In genomic region chr13:44629465-44630183, GRCh38 we compare ENCODE assay signal across 25 cellular contexts. TPM values are rescaled to one million over a fixed set of nuclear protein-coding genes. Genes with fewer than 3 reads are reported as not detected.
DNase-seq lines count a peak whose midpoint lies in the region; TF ChIP-seq lines count a peak whose summit lies in the region.
"Had no signal": no experiment of that assay in that cellular context is flagged by ENCODE, and none has a peak within 500 bp of the region (broad histone marks: within the 10 kb centered on the region; RNA-seq: fewer than 3 reads in every experiment).

No MANE protein-coding gene starts in this region.

- CTCF ChIA-PET in mammary epithelial cell (lab: Charles Lee; ENCODE audit: low non-redundant PET), result interaction anchor here (0.6 kb wide), 1 partner anchor 13 kb away, joined by 10 read pairs; no protein-coding TSS in a partner anchor

- H3K9me3 ChIP-seq in mammary epithelial cell (replicated peaks; ENCODE audit: insufficient read depth, low read length) (no peaks in the 10 kb centered on the region), breast epithelium (no peaks in the 10 kb centered on the region)

- no peaks in the 10 kb centered on the region for H3K36me3 ChIP-seq in mammary epithelial cell (ENCODE audit: insufficient read depth, low read length)
- H3K36me3 ChIP-seq in breast epithelium, result no peaks in the 10 kb centered on the region

- dilution Hi-C loops in mammary epithelial cell (cut with HindIII; ENCODE audit: low sequenced_read_pairs), result no loop called here

- H3K4me2 ChIP-seq in mammary epithelial cell (ENCODE audit: insufficient read depth, low read depth, low read length), result no peak overlapping the region

- H3K4me1 ChIP-seq in mammary epithelial cell (ENCODE audit: insufficient read depth, low read length) (no peaks in the 10 kb centered on the region), breast epithelium (no peaks in the 10 kb centered on the region)
- H3K4me1 ChIP-seq: parathyroid adenoma had no signal

- H3K27ac ChIP-seq in mammary epithelial cell (ENCODE audit: insufficient read depth, low read depth, low read length), result no peak overlapping the region
- peak overlapping the region in 1 of 2 donors; percentile 67 for H3K27ac ChIP-seq in breast epithelium
- H3K27ac ChIP-seq: 22Rv1, parathyroid adenoma had no signal

- DNase-seq in mammary epithelial cell (no peak), breast epithelium (ENCODE audit: low spot score in 2 of 2) (no peak), cardiac fibroblast (ENCODE audit: low read depth in 2 of 2) (peak; percentile 43 to 87), iris pigment epithelial cell (ENCODE audit: low read depth) (peak; percentile 52), SHP77 (lab: John Stamatoyannopoulos, UW) (no peak), NOMO-1 (lab: John Stamatoyannopoulos, UW; ENCODE audit: unreplicated experiment in 2 of 2) (no peak), NCI-H1436 (lab: John Stamatoyannopoulos, UW) (no peak)
- DNase-seq in activated effector memory CD4-positive, alpha-beta T cell treated with Interleukin-2 at 50 U/mL for 16 hours, result no peak
- DNase-seq: activated naive CD4-positive, alpha-beta T cell; CD8-positive, alpha-beta memory T cell; DMS79; H7; head of caudate nucleus; islet precursor cell; MV-4-11; naive thymus-derived CD8-positive, alpha-beta T cell; NCI-H2029 treated with DMSO at 0.1 percent for 48 hours; NCI-H524; Right ventricle myocardium superior; stimulated activated CD4-positive, alpha-beta T cell treated with anti-CD3 and anti-CD28 coated beads, Interleukin-4, amount 100 ng/mL, for 1 hour; substantia nigra had no signal

- no peak overlapping the region for H3K9ac ChIP-seq in mammary epithelial cell (ENCODE audit: insufficient read depth, low read length)
- H3K9ac ChIP-seq: parathyroid adenoma had no signal

- H4K20me1 ChIP-seq in mammary epithelial cell (ENCODE audit: insufficient read depth, low read length), result no peaks in the 10 kb centered on the region

- in situ Hi-C loops in mammary epithelial cell (cut with MboI; ENCODE audit: low sequenced_read_pairs in 2 of 2), result no loop called here

- H3K27me3 ChIP-seq in mammary epithelial cell (ENCODE audit: insufficient read depth, low read length) (no peaks in the 10 kb centered on the region), breast epithelium (no peaks in the 10 kb centered on the region)

- intact Hi-C loops in mammary epithelial cell (cut with micrococcal nuclease), result no loop called here
- intact Hi-C loops in breast epithelium (cut with DNase I; ENCODE audit: low total_unique reads), result no loop called here

- no TSS peak for BruUV-seq in mammary epithelial cell (replicated peaks; lab: Mats Ljungman, UMichigan)

- TF ChIP-seq POLR2A in breast epithelium (IDR thresholded peaks at IDR 0.05), result no peak

- WGBS in mammary epithelial cell (ENCODE audit: low coverage, missing lambda C conversion rate), result 55% methylated on average over 2 of the region's 2 CpGs

- H3K79me2 ChIP-seq in mammary epithelial cell (ENCODE audit: insufficient read depth, low read length), result no peaks in the 10 kb centered on the region
- H3K79me2 ChIP-seq: parathyroid adenoma had no signal

- H3K4me3 ChIP-seq in mammary epithelial cell (replicated peaks in 1 of 3; ENCODE audit: insufficient read depth in 1 of 3, low read depth in 2 of 3, low read length in 3 of 3), result no peak overlapping the region
- no peak overlapping the region for H3K4me3 ChIP-seq in breast epithelium
- H3K4me3 ChIP-seq in cardiac fibroblast (replicated peaks in 1 of 2; ENCODE audit: low read depth in 2 of 2, low read length in 2 of 2), result no peak overlapping the region
- H3K4me3 ChIP-seq: K562, skin epidermis had no signal

- H2AFZ ChIP-seq in mammary epithelial cell (ENCODE audit: low read depth, low read length), result peak overlapping the region; percentile 20
- H2AFZ ChIP-seq: parathyroid adenoma had no signal

- TF ChIP-seq CTCF in mammary epithelial cell (conservative IDR thresholded peaks at IDR 0.05 in 1 of 2, IDR thresholded peaks at IDR 0.05 in 1 of 2; ENCODE audit: extremely low read depth in 1 of 2, insufficient read depth in 1 of 2, low read depth in 1 of 2, low read length in 2 of 2) (no peak), breast epithelium (IDR thresholded peaks at IDR 0.05) (no peak), cardiac fibroblast (IDR thresholded peaks at IDR 0.05; ENCODE audit: low read depth, low read length) (no peak)

RNA-seq across cellular contexts. Expression of gene TSC22D1, which starts 53.5 kb away (rescaled TPM):
- total RNA-seq in mammary epithelial cell (100 to 1,000 TPM in 1 of 2 donors, 10 to 100 TPM in 1; 73.3 to 103 TPM), breast epithelium (100 to 1,000 TPM in 2 of 3 donors, 10 to 100 TPM in 1; 74.2 to 235 (median 232) TPM)
- 85.6 TPM for polyA plus RNA-seq in mammary epithelial cell
- polyA minus RNA-seq in mammary epithelial cell, result 81.2 TPM

Comparison
In these comparisons a context has a peak if more than half of its experiments do, and no peak if none do; other contexts are left out.
1. DNase-seq: peak in cardiac fibroblast (2 of 2) and iris pigment epithelial cell (single experiment); none in mammary epithelial cell (single experiment), breast epithelium (0 of 2), SHP77 (0 of 2), NOMO-1 (0 of 2), NCI-H1436 (single experiment) and activated effector memory CD4-positive, alpha-beta T cell treated with Interleukin-2 at 50 U/mL for 16 hours (single experiment).